8 cellular contexts compared by ENCODE assay signal in genomic region chr2:181304011-181304844, GRCh38.
A peak's percentile ranks its signal among the peaks of the same experiment; 100 is the strongest.
DNase-seq lines count a peak whose midpoint lies in the region; ATAC-seq and TF ChIP-seq lines count a peak whose summit lies in the region.

No MANE protein-coding gene starts in this region.

- ATAC-seq in GM21528 (IDR thresholded peaks at IDR 0.05; ENCODE audit: low FRiP score, unreplicated experiment), result peak; percentile 35
- no peak for ATAC-seq in central memory CD8-positive, alpha-beta T cell (replicated peaks; ENCODE audit: extremely low read depth, poor library complexity, severe bottlenecking)
- ATAC-seq in left cardiac atrium, result no peak

- no peaks in the 10 kb centered on the region for H3K36me3 ChIP-seq in smooth muscle cell (ENCODE audit: low read depth)

- H3K4me1 Mint-ChIP-seq in central memory CD8-positive, alpha-beta T cell, result peaks cover 74% of the 10 kb centered on the region
- peaks cover 11% of the 10 kb centered on the region for H3K4me1 Mint-ChIP-seq in type B pancreatic cell (ENCODE audit: unreplicated experiment)

- H3K27me3 Mint-ChIP-seq in central memory CD8-positive, alpha-beta T cell, result no peaks in the 10 kb centered on the region
- H3K27me3 Mint-ChIP-seq in type B pancreatic cell, result no peaks in the 10 kb centered on the region

- no peaks in the 10 kb centered on the region for H3K9me3 ChIP-seq in smooth muscle cell (replicated peaks; ENCODE audit: low read depth)

- DNase-seq in GM10248 (ENCODE audit: extremely low spot score) (peak; percentile 26), Kasumi-1 (lab: John Stamatoyannopoulos, UW) (peak; percentile 59 to 70), type B pancreatic cell (ENCODE audit: extremely low spot score, unreplicated experiment) (no peak), T-helper 9 cell (no peak), left cardiac atrium (no peak), smooth muscle cell (lab: John Stamatoyannopoulos, UW; ENCODE audit: unreplicated experiment) (no peak)
- DNase-seq in central memory CD8-positive, alpha-beta T cell (ENCODE audit: low spot score in 2 of 2), result no peak

- H2AFZ ChIP-seq in smooth muscle cell (ENCODE audit: low read depth), result no peak overlapping the region

- H3F3A ChIP-seq in smooth muscle cell (ENCODE audit: low read depth), result no peaks in the 10 kb centered on the region

- no peaks in the 10 kb centered on the region for H3K79me2 ChIP-seq in smooth muscle cell (ENCODE audit: low read depth)

- POLR2A ChIA-PET in GM10248 (lab: Yijun Ruan, JAX), result interaction anchor here (1.4 kb wide), 1 partner anchor 8 kb away, joined by 3 read pairs; no protein-coding TSS in a partner anchor

- WGBS in smooth muscle cell (ENCODE audit: low lambda C conversion rate), result 85% methylated on average over 5 of the region's 5 CpGs

- H3K4me1 ChIP-seq in smooth muscle cell (ENCODE audit: low read depth), result no peaks in the 10 kb centered on the region

- H3K4me2 ChIP-seq in smooth muscle cell, result no peak overlapping the region

- no peaks in the 10 kb centered on the region for H4K20me1 ChIP-seq in smooth muscle cell (ENCODE audit: low read depth)

- no peaks in the 10 kb centered on the region for H3K27me3 ChIP-seq in smooth muscle cell (ENCODE audit: low read depth)

- peak overlapping the region; percentile 99 for H3K27ac Mint-ChIP-seq in central memory CD8-positive, alpha-beta T cell (ENCODE audit: low read depth)
- no peak overlapping the region for H3K27ac Mint-ChIP-seq in type B pancreatic cell

- no peak overlapping the region for H3K27ac ChIP-seq in smooth muscle cell (ENCODE audit: low read depth)

- peaks cover 5% of the 10 kb centered on the region for H3K9me3 Mint-ChIP-seq in central memory CD8-positive, alpha-beta T cell
- H3K9me3 Mint-ChIP-seq in type B pancreatic cell, result no peaks in the 10 kb centered on the region

- intact Hi-C loops in left cardiac atrium (cut with DNase I), result no loop called here

- TF ChIP-seq CTCF in GM10248 (IDR thresholded peaks at IDR 0.05; ENCODE audit: control extremely low read depth, extremely low read depth, low read depth, missing control alignments), result peak; percentile 33
- TF ChIP-seq CTCF in type B pancreatic cell (conservative IDR thresholded peaks at IDR 0.05), result no peak
- no peak for TF ChIP-seq CTCF in smooth muscle cell (IDR thresholded peaks at IDR 0.05; ENCODE audit: borderline replicate concordance, insufficient read depth, poor library complexity, severe bottlenecking)

- H3K36me3 Mint-ChIP-seq in central memory CD8-positive, alpha-beta T cell (ENCODE audit: insufficient read depth), result peaks cover 9% of the 10 kb centered on the region
- no peaks in the 10 kb centered on the region for H3K36me3 Mint-ChIP-seq in type B pancreatic cell

- H3K4me3 ChIP-seq in smooth muscle cell, result no peak overlapping the region

- CTCF ChIA-PET in GM10248 (lab: Yijun Ruan, JAX), result interaction anchor here (0.6 to 4.4 kb wide), 15 partner anchors 8 to 201 kb away, joined by 3 to 22 read pairs (median 3); partner anchors contain the start of gene ITGA4

- peak overlapping the region; percentile 67 for H3K4me3 Mint-ChIP-seq in central memory CD8-positive, alpha-beta T cell
- no peak overlapping the region for H3K4me3 Mint-ChIP-seq in type B pancreatic cell

- H3K9ac ChIP-seq in smooth muscle cell (ENCODE audit: low read depth), result no peak overlapping the region

Comparison
In these comparisons a context has a peak if more than half of its experiments do, and no peak if none do; other contexts are left out.
1. DNase-seq: peak in GM10248 (single experiment) and Kasumi-1 (2 of 2); none in central memory CD8-positive, alpha-beta T cell (0 of 2), type B pancreatic cell (single experiment), T-helper 9 cell (single experiment), left cardiac atrium (single experiment) and smooth muscle cell (single experiment).